ENCODE assay signal across 19 cellular contexts in genomic region chr4:2443986-2444740, GRCh38. TPM values are rescaled to one million over a fixed set of nuclear protein-coding genes. Genes with fewer than 3 reads are reported as not detected.
DNase-seq lines count a peak whose midpoint lies in the region; ATAC-seq and TF ChIP-seq lines count a peak whose summit lies in the region.
"Had no signal": no experiment of that assay in that cellular context is flagged by ENCODE, and none has a peak within 500 bp of the region (broad histone marks: within the 10 kb centered on the region; RNA-seq: fewer than 3 reads in every experiment).

No MANE protein-coding gene starts in this region.

- no peak overlapping the region for H3K4me3 Mint-ChIP-seq in endodermal cell
- no peak overlapping the region for H3K4me3 Mint-ChIP-seq in naive thymus-derived CD4-positive, alpha-beta T cell
- H3K4me3 Mint-ChIP-seq: CD4-positive, CD25-positive, alpha-beta regulatory T cell; HFFc6 had no signal

- 80 to 87% methylated on average over 1 to 7 of the region's 7 CpGs for WGBS in endodermal cell (ENCODE audit: insufficient coverage in 1 of 2, insufficient read length in 1 of 2), 2 experiments

- peak overlapping the region; percentile 39 for H3K27ac Mint-ChIP-seq in endodermal cell
- H3K27ac Mint-ChIP-seq in naive thymus-derived CD4-positive, alpha-beta T cell: no peak overlapping the region
- H3K27ac Mint-ChIP-seq: CD4-positive, CD25-positive, alpha-beta regulatory T cell; HFFc6 had no signal

- intact Hi-C loops in Right ventricle myocardium superior (cut with DNase I): no loop called here
- intact Hi-C loops in cardiac septum (cut with DNase I): loop anchor here (5.0 kb wide), 1 partner anchor 222 kb away; no protein-coding TSS in a partner anchor
- intact Hi-C loops in naive thymus-derived CD4-positive, alpha-beta T cell (cut with micrococcal nuclease): no loop called here

- H3K4me3 ChIP-seq in endodermal cell (ENCODE audit: low read length): no peak overlapping the region
- H3K4me3 ChIP-seq in osteoblast (ENCODE audit: insufficient read depth, low read length): no peak overlapping the region
- H3K4me3 ChIP-seq in naive thymus-derived CD4-positive, alpha-beta T cell (ENCODE audit: low read length): no peak overlapping the region
- H3K4me3 ChIP-seq: BLaER1 treated with 17β-estradiol and CSF1 and Interleukin-3, amounts not matched to agents 10 nM and 100 nM; HAP-1; K562 had no signal

- POLR2A ChIA-PET in naive thymus-derived CD4-positive, alpha-beta T cell (lab: Charles Lee): no interaction called here

- no peak overlapping the region for H3K27ac ChIP-seq in endodermal cell (ENCODE audit: low read depth, low read length)
- H3K27ac ChIP-seq in osteoblast (ENCODE audit: low read depth, low read length): no peak overlapping the region
- H3K27ac ChIP-seq in naive thymus-derived CD4-positive, alpha-beta T cell (ENCODE audit: low read depth, low read length): no peak overlapping the region
- H3K27ac ChIP-seq: BLaER1 treated with 17β-estradiol and CSF1 and Interleukin-3, amounts not matched to agents 10 nM and 100 nM; HL-60 had no signal

- H3K4me1 Mint-ChIP-seq in endodermal cell: no peaks in the 10 kb centered on the region
- peaks cover 0 to 5% (median 3%) of the 10 kb centered on the region in 7 donors for H3K4me1 Mint-ChIP-seq in naive thymus-derived CD4-positive, alpha-beta T cell

- H3K9me3 ChIP-seq in endodermal cell (ENCODE audit: control insufficient read depth, low read length) (no peaks in the 10 kb centered on the region), osteoblast (ENCODE audit: low read depth, low read length) (no peaks in the 10 kb centered on the region)
- no peaks in the 10 kb centered on the region for H3K9me3 ChIP-seq in naive thymus-derived CD4-positive, alpha-beta T cell (ENCODE audit: control insufficient read depth in 2 of 3, low read length in 3 of 3)
- H3K9me3 ChIP-seq: HAP-1 had no signal

- CTCF ChIA-PET in naive thymus-derived CD4-positive, alpha-beta T cell (lab: Charles Lee): interaction anchor here (0.8 kb wide), 1 partner anchor 200 kb away, joined by 3 read pairs; no protein-coding TSS in a partner anchor

- no peaks in the 10 kb centered on the region for H4K20me1 ChIP-seq in osteoblast (ENCODE audit: insufficient read depth, low read length)
- H4K20me1 ChIP-seq: BLaER1 treated with 17β-estradiol and CSF1 and Interleukin-3, amounts not matched to agents 10 nM and 100 nM had no signal

- H3K36me3 Mint-ChIP-seq in endodermal cell (ENCODE audit: low read depth): no peaks in the 10 kb centered on the region
- no peaks in the 10 kb centered on the region for H3K36me3 Mint-ChIP-seq in naive thymus-derived CD4-positive, alpha-beta T cell
- H3K36me3 Mint-ChIP-seq: CD4-positive, CD25-positive, alpha-beta regulatory T cell had no signal

- H3K27me3 Mint-ChIP-seq in endodermal cell (ENCODE audit: insufficient read depth): no peaks in the 10 kb centered on the region
- no peaks in the 10 kb centered on the region for H3K27me3 Mint-ChIP-seq in naive thymus-derived CD4-positive, alpha-beta T cell
- H3K27me3 Mint-ChIP-seq: CD4-positive, CD25-positive, alpha-beta regulatory T cell had no signal

- no peaks in the 10 kb centered on the region for H3K9me3 Mint-ChIP-seq in endodermal cell
- no peaks in the 10 kb centered on the region for H3K9me3 Mint-ChIP-seq in naive thymus-derived CD4-positive, alpha-beta T cell
- H3K9me3 Mint-ChIP-seq: CD4-positive, CD25-positive, alpha-beta regulatory T cell; HFFc6 had no signal

- H3K36me3 ChIP-seq in endodermal cell (ENCODE audit: control insufficient read depth, insufficient read depth, low read length): no peaks in the 10 kb centered on the region
- no peaks in the 10 kb centered on the region for H3K36me3 ChIP-seq in osteoblast (ENCODE audit: insufficient read depth, low read length)
- no peaks in the 10 kb centered on the region for H3K36me3 ChIP-seq in naive thymus-derived CD4-positive, alpha-beta T cell (ENCODE audit: control insufficient read depth in 2 of 3, insufficient read depth in 3 of 3, low read length in 3 of 3)
- H3K36me3 ChIP-seq: BLaER1 treated with 17β-estradiol and CSF1 and Interleukin-3, amounts not matched to agents 10 nM and 100 nM; HAP-1 had no signal

- H3K4me2 ChIP-seq in osteoblast (ENCODE audit: insufficient read depth, low read length): no peak overlapping the region
- H3K4me2 ChIP-seq: BLaER1 treated with 17β-estradiol and CSF1 and Interleukin-3, amounts not matched to agents 10 nM and 100 nM had no signal

- H3K4me1 ChIP-seq in endodermal cell (ENCODE audit: control insufficient read depth, insufficient read depth, low read length) (no peaks in the 10 kb centered on the region), osteoblast (ENCODE audit: insufficient read depth, low read length) (no peaks in the 10 kb centered on the region)
- H3K4me1 ChIP-seq in naive thymus-derived CD4-positive, alpha-beta T cell (ENCODE audit: control insufficient read depth in 2 of 2, insufficient read depth in 2 of 2, low read length in 2 of 2): peaks cover 0 to 4% of the 10 kb centered on the region in 2 donors
- H3K4me1 ChIP-seq: HAP-1 had no signal

- TF ChIP-seq CTCF in endodermal cell (conservative IDR thresholded peaks at IDR 0.05) (no peak), osteoblast (IDR thresholded peaks at IDR 0.05; ENCODE audit: extremely low read depth, low read depth, low read length) (no peak)

- no peaks in the 10 kb centered on the region for H3K79me2 ChIP-seq in osteoblast (ENCODE audit: insufficient read depth, low read length)

- DNase-seq in Right ventricle myocardium superior (peak; percentile 17), cardiac septum (ENCODE audit: low spot score) (no peak), endodermal cell (no peak), osteoblast (ENCODE audit: insufficient read length, low spot score, missing footprints) (peak; percentile 70), inferior parietal cortex (ENCODE audit: extremely low spot score) (no peak)
- no peak for DNase-seq in naive thymus-derived CD4-positive, alpha-beta T cell
- DNase-seq: ACHN; Calu3; CD4-positive, CD25-positive, alpha-beta regulatory T cell; DMS79; HFFc6 had no signal

- ATAC-seq in Right ventricle myocardium superior (ENCODE audit: poor library complexity) (no peak), HG02970 (IDR thresholded peaks at IDR 0.05; ENCODE audit: low FRiP score, unreplicated experiment) (no peak)
- no peak for ATAC-seq in naive thymus-derived CD4-positive, alpha-beta T cell
- ATAC-seq: K562 had no signal

- no peak overlapping the region for H3K9ac ChIP-seq in endodermal cell (ENCODE audit: extremely low read depth, low read length, poor library complexity, severe bottlenecking)

- no peak overlapping the region for H2AFZ ChIP-seq in osteoblast (ENCODE audit: low read length)

- no peaks in the 10 kb centered on the region for H3K27me3 ChIP-seq in endodermal cell (ENCODE audit: control insufficient read depth, insufficient read depth, low read length, poor library complexity, severe bottlenecking)
- H3K27me3 ChIP-seq in osteoblast (ENCODE audit: insufficient read depth, low read length): no peaks in the 10 kb centered on the region
- H3K27me3 ChIP-seq in naive thymus-derived CD4-positive, alpha-beta T cell (ENCODE audit: control insufficient read depth in 2 of 2, insufficient read depth in 2 of 2, low read length in 2 of 2): no peaks in the 10 kb centered on the region
- H3K27me3 ChIP-seq: BLaER1 treated with 17β-estradiol and CSF1 and Interleukin-3, amounts not matched to agents 10 nM and 100 nM had no signal

RNA-seq across cellular contexts. Expression of gene RNF4, which starts 24.7 kb away (rescaled TPM):
- total RNA-seq in Right ventricle myocardium superior (22.3 TPM), cardiac septum (29.7 TPM), endodermal cell (10 to 100 TPM; 73.2 to 93.6 TPM), osteoblast (68.8 and 76.0 TPM in 2 replicates)
- 68.6 TPM for polyA plus RNA-seq in endodermal cell (2013, experiment 1 of 2)
- 67.6 TPM for polyA plus RNA-seq in endodermal cell (2013, experiment 2 of 2)
- 100 to 1,000 TPM in 1 of 5 experiments, 10 to 100 TPM in 4; 80.7 to 101 (median 91.8) TPM for total RNA-seq in naive thymus-derived CD4-positive, alpha-beta T cell
- 10 to 100 TPM; 69.4 to 96.8 TPM for polyA plus RNA-seq in naive thymus-derived CD4-positive, alpha-beta T cell

RNA-seq across cellular contexts. Expression of gene CFAP99, which starts 25.4 kb away (rescaled TPM):
- total RNA-seq in Right ventricle myocardium superior (not detected), cardiac septum (not detected), endodermal cell (not detected), osteoblast (under 0.01 TPM in 2 replicates)
- not detected for polyA plus RNA-seq in endodermal cell (2013, experiment 1 of 2)
- polyA plus RNA-seq in endodermal cell (2013, experiment 2 of 2): not detected
- total RNA-seq in naive thymus-derived CD4-positive, alpha-beta T cell: under 1 TPM in 2 of 5 experiments, not detected in 3; 0.12 to 0.27 TPM
- polyA plus RNA-seq in naive thymus-derived CD4-positive, alpha-beta T cell: not detected
- total RNA-seq: A172, Calu3, G401, H1, HFFc6 had no signal
- polyA plus RNA-seq: CD4-positive, CD25-positive, alpha-beta regulatory T cell; H1 had no signal

RNA-seq across cellular contexts. Expression of gene ZFYVE28, which starts 25.7 kb away (rescaled TPM):
- 6.7 TPM for total RNA-seq in Right ventricle myocardium superior
- total RNA-seq in cardiac septum: 4.4 TPM
- total RNA-seq in endodermal cell: 1 to 10 TPM in 1 of 2 donors, under 1 TPM in 1; 0.73 to 1.6 TPM
- polyA plus RNA-seq in endodermal cell (2013, experiment 1 of 2): 0.32 TPM
- polyA plus RNA-seq in endodermal cell (2013, experiment 2 of 2): 0.29 TPM
- 9.7 and 10.5 TPM in 2 replicates for total RNA-seq in osteoblast
- total RNA-seq in naive thymus-derived CD4-positive, alpha-beta T cell: 10 to 100 TPM; 15.2 to 26.5 (median 16.1) TPM
- polyA plus RNA-seq in naive thymus-derived CD4-positive, alpha-beta T cell: 1 to 10 TPM; 6.1 to 7.4 TPM

Comparison
In these comparisons a context has a peak if more than half of its experiments do, and no peak if none do; other contexts are left out.
1. DNase-seq: peak in Right ventricle myocardium superior (single experiment) and osteoblast (single experiment); none in cardiac septum (single experiment), endodermal cell (single experiment), naive thymus-derived CD4-positive, alpha-beta T cell (0 of 9) and inferior parietal cortex (single experiment).